Comparison of ENCODE assay signal across 8 cellular contexts in genomic region chr15:72312605-72313447, GRCh38. TPM values are rescaled to one million over a fixed set of nuclear protein-coding genes. Genes with fewer than 3 reads are reported as not detected.
A peak's percentile ranks its signal among the peaks of the same experiment; 100 is the strongest.
DNase-seq lines count a peak whose midpoint lies in the region; ATAC-seq and TF ChIP-seq lines count a peak whose summit lies in the region.

No MANE protein-coding gene starts in this region.

- no peaks in the 10 kb centered on the region for H3K4me1 Mint-ChIP-seq in effector memory CD8-positive, alpha-beta T cell (ENCODE audit: low read depth in 2 of 2)
- H3K4me1 Mint-ChIP-seq in mesothelial cell of epicardium: no peaks in the 10 kb centered on the region
- H3K4me1 Mint-ChIP-seq in stimulated activated effector memory CD8-positive, alpha-beta T cell treated with anti-CD3 and anti-CD28 coated beads, Interleukin-12 subunit alpha, Interleukin-12 subunit beta, amount 100 ng/mL, for 72 hours: no peaks in the 10 kb centered on the region

- H3K36me3 Mint-ChIP-seq in effector memory CD8-positive, alpha-beta T cell (ENCODE audit: insufficient read depth): no peaks in the 10 kb centered on the region
- no peaks in the 10 kb centered on the region for H3K36me3 Mint-ChIP-seq in mesothelial cell of epicardium
- no peaks in the 10 kb centered on the region for H3K36me3 Mint-ChIP-seq in stimulated activated effector memory CD8-positive, alpha-beta T cell treated with anti-CD3 and anti-CD28 coated beads, Interleukin-12 subunit alpha, Interleukin-12 subunit beta, amount 100 ng/mL, for 72 hours

- no peaks in the 10 kb centered on the region for H3K27me3 Mint-ChIP-seq in effector memory CD8-positive, alpha-beta T cell
- peaks cover 48% of the 10 kb centered on the region for H3K27me3 Mint-ChIP-seq in mesothelial cell of epicardium (ENCODE audit: low read depth)

- H3K27ac Mint-ChIP-seq in effector memory CD8-positive, alpha-beta T cell: no peak overlapping the region
- H3K27ac Mint-ChIP-seq in mesothelial cell of epicardium: no peak overlapping the region
- no peak overlapping the region for H3K27ac Mint-ChIP-seq in stimulated activated effector memory CD8-positive, alpha-beta T cell treated with anti-CD3 and anti-CD28 coated beads, Interleukin-12 subunit alpha, Interleukin-12 subunit beta, amount 100 ng/mL, for 72 hours

- peak; percentile 47 for DNase-seq in GM04504 (ENCODE audit: low read depth)
- DNase-seq in NCI-H774 (lab: John Stamatoyannopoulos, UW): peak; percentile 40
- peak; percentile 51 to 53 for DNase-seq in activated CD4-positive, alpha-beta T cell treated with anti-CD3 and anti-CD28 coated beads, Interleukin-2, amount 50 U/mL, for 4 hours
- DNase-seq in effector memory CD8-positive, alpha-beta T cell: peak; percentile 38 to 61 (median 53)
- peak in 1 of 2 experiments; percentile 53 for DNase-seq in mesothelial cell of epicardium (ENCODE audit: low spot score in 2 of 2, unreplicated experiment in 2 of 2)
- DNase-seq in stimulated activated effector memory CD8-positive, alpha-beta T cell treated with anti-CD3 and anti-CD28 coated beads, Interleukin-12 subunit alpha, Interleukin-12 subunit beta, amount 100 ng/mL, for 72 hours (ENCODE audit: low spot score in 2 of 2): peak; percentile 43 to 71

- no peaks in the 10 kb centered on the region for H3K9me3 Mint-ChIP-seq in effector memory CD8-positive, alpha-beta T cell
- no peaks in the 10 kb centered on the region for H3K9me3 Mint-ChIP-seq in mesothelial cell of epicardium
- H3K9me3 Mint-ChIP-seq in stimulated activated effector memory CD8-positive, alpha-beta T cell treated with anti-CD3 and anti-CD28 coated beads, Interleukin-12 subunit alpha, Interleukin-12 subunit beta, amount 100 ng/mL, for 72 hours: no peaks in the 10 kb centered on the region

- peak; percentile 81 for ATAC-seq in HG03354 (IDR thresholded peaks at IDR 0.05; ENCODE audit: poor library complexity, severe bottlenecking, unreplicated experiment)
- ATAC-seq in effector memory CD8-positive, alpha-beta T cell (replicated peaks): peak; percentile 93
- ATAC-seq in stimulated activated effector memory CD8-positive, alpha-beta T cell treated with anti-CD3 and anti-CD28 coated beads, Interleukin-12 subunit alpha, Interleukin-12 subunit beta, amount 100 ng/mL, for 72 hours: peak; percentile 90
- no peak for ATAC-seq in HG03457 (IDR thresholded peaks at IDR 0.05; ENCODE audit: unreplicated experiment)

- H3K4me3 Mint-ChIP-seq in effector memory CD8-positive, alpha-beta T cell: no peak overlapping the region
- H3K4me3 Mint-ChIP-seq in mesothelial cell of epicardium: no peak overlapping the region
- H3K4me3 Mint-ChIP-seq in stimulated activated effector memory CD8-positive, alpha-beta T cell treated with anti-CD3 and anti-CD28 coated beads, Interleukin-12 subunit alpha, Interleukin-12 subunit beta, amount 100 ng/mL, for 72 hours: no peak overlapping the region

- TF ChIP-seq CTCF in mesothelial cell of epicardium (IDR thresholded peaks at IDR 0.05; ENCODE audit: unreplicated experiment): peak; percentile 57

RNA-seq across cellular contexts. Expression of gene CELF6, which starts 7.1 kb away (rescaled TPM):
- 1.2 to 1.9 TPM (median 1.3 TPM) in 3 replicates for total RNA-seq in mesothelial cell of epicardium

RNA-seq across cellular contexts. Expression of gene PARP6, which starts 40.5 kb away (rescaled TPM):
- total RNA-seq in mesothelial cell of epicardium: 127 to 138 TPM (median 134 TPM) in 3 replicates
